ENCODE assay signal across 22 cellular contexts in genomic region chr9:77989437-77989836, GRCh38. TPM values are rescaled to one million over a fixed set of nuclear protein-coding genes. Genes with fewer than 3 reads are reported as not detected.
A peak's percentile ranks its signal among the peaks of the same experiment; 100 is the strongest.
DNase-seq lines count a peak whose midpoint lies in the region; ATAC-seq, FAIRE-seq and TF ChIP-seq lines count a peak whose summit lies in the region.
"Had no signal": no experiment of that assay in that cellular context is flagged by ENCODE, and none has a peak within 500 bp of the region (broad histone marks: within the 10 kb centered on the region; RNA-seq: fewer than 3 reads in every experiment).

No MANE protein-coding gene starts in this region.

- peak overlapping the region; percentile 19 for H3K27ac ChIP-seq in CD4-positive, CD25-positive, alpha-beta regulatory T cell (ENCODE audit: insufficient read depth, low read length, poor library complexity, severe bottlenecking)
- peak overlapping the region; percentile 28; the same call in 1 of the 3 replicates for H3K27ac ChIP-seq in K562 (ENCODE audit: extremely low read depth, low read depth, low read length)
- H3K27ac ChIP-seq in testis = no peak overlapping the region
- H3K27ac ChIP-seq: SJSA1 had no signal

- no peak overlapping the region for H3K4me3 Mint-ChIP-seq in CD14-positive monocyte
- no peak overlapping the region for H3K4me3 Mint-ChIP-seq in CD4-positive, CD25-positive, alpha-beta regulatory T cell
- H3K4me3 Mint-ChIP-seq in neural crest cell = no peak overlapping the region

- peaks cover 79% of the 10 kb centered on the region for H3K79me2 ChIP-seq in K562 (ENCODE audit: control insufficient read depth, insufficient read depth, low read length)

- H3K27me3 ChIP-seq in CD4-positive, CD25-positive, alpha-beta regulatory T cell (ENCODE audit: control insufficient read depth, insufficient read depth, low read length) = no peaks in the 10 kb centered on the region
- no peaks in the 10 kb centered on the region for H3K27me3 ChIP-seq in K562 (ENCODE audit: control insufficient read depth in 2 of 2, insufficient read depth in 2 of 2, low read length in 2 of 2)
- H3K27me3 ChIP-seq in testis = no peaks in the 10 kb centered on the region
- H3K27me3 ChIP-seq: SJSA1 had no signal

- in situ Hi-C loops in K562 (cut with MboI) = loop anchor here (10.0 kb wide), 1 partner anchor 45 kb away; the partner anchor contains the start of gene GNAQ

- H3K9ac ChIP-seq in K562 (ENCODE audit: insufficient read depth in 1 of 2, low read depth in 2 of 2, low read length in 2 of 2) = no peak overlapping the region

- no peak for ATAC-seq in CD4-positive, CD25-positive, alpha-beta regulatory T cell (ENCODE audit: low read depth in 2 of 2)
- peak; percentile 13; the same call in 1 of the 3 replicates for ATAC-seq in K562
- ATAC-seq: HCT116 had no signal

- TF ChIP-seq CTCF in CD14-positive monocyte (IDR thresholded peaks at IDR 0.05) = no peak
- TF ChIP-seq CTCF in K562 (IDR thresholded peaks at IDR 0.05 in 2 of 3, conservative IDR thresholded peaks at IDR 0.05 in 1 of 3; ENCODE audit: insufficient read depth in 2 of 3, low read depth in 1 of 3, low read length in 3 of 3) = no peak
- TF ChIP-seq CTCF in neural crest cell (conservative IDR thresholded peaks at IDR 0.05) = no peak
- no peak for TF ChIP-seq CTCF in testis (IDR thresholded peaks at IDR 0.05)

- intact Hi-C loops in CD14-positive monocyte (cut with micrococcal nuclease) = no loop called here
- intact Hi-C loops in K562 (cut with micrococcal nuclease) = no loop called here
- intact Hi-C loops in testis (cut with DNase I; ENCODE audit: low total_unique reads) = no loop called here

- H3K27me3 Mint-ChIP-seq in CD14-positive monocyte (ENCODE audit: low read depth in 3 of 3) = no peaks in the 10 kb centered on the region
- H3K27me3 Mint-ChIP-seq in CD4-positive, CD25-positive, alpha-beta regulatory T cell = no peaks in the 10 kb centered on the region
- no peaks in the 10 kb centered on the region for H3K27me3 Mint-ChIP-seq in neural crest cell (ENCODE audit: low read depth)

- peaks cover 2% of the 10 kb centered on the region for H3K36me3 ChIP-seq in CD4-positive, CD25-positive, alpha-beta regulatory T cell (ENCODE audit: control insufficient read depth, insufficient read depth, low read length)
- peaks cover 8% of the 10 kb centered on the region; the same call in 2 of the 3 replicates for H3K36me3 ChIP-seq in K562 (ENCODE audit: control insufficient read depth, insufficient read depth, low read length)
- no peaks in the 10 kb centered on the region for H3K36me3 ChIP-seq in testis (ENCODE audit: low read depth, missing control alignments)

- no peak for TF ChIP-seq EP300 in K562 (IDR thresholded peaks at IDR 0.05; ENCODE audit: low read length)

- no peak overlapping the region for H3K4me3 ChIP-seq in CD4-positive, CD25-positive, alpha-beta regulatory T cell (ENCODE audit: low read depth, low read length)
- H3K4me3 ChIP-seq in K562 = no peak overlapping the region
- no peak overlapping the region for H3K4me3 ChIP-seq in testis
- H3K4me3 ChIP-seq: SJSA1 had no signal

- no peaks in the 10 kb centered on the region for H3K9me1 ChIP-seq in K562 (ENCODE audit: control insufficient read depth, insufficient read depth, low read length)

- no peak overlapping the region for H3K4me2 ChIP-seq in K562 (ENCODE audit: insufficient read depth, low read length)

- no peaks in the 10 kb centered on the region for H3K9me3 ChIP-seq in CD4-positive, CD25-positive, alpha-beta regulatory T cell (ENCODE audit: control insufficient read depth in 2 of 2, low read length in 2 of 2)
- no peaks in the 10 kb centered on the region for H3K9me3 ChIP-seq in K562 (replicated peaks; ENCODE audit: control insufficient read depth, insufficient read depth, low read depth, low read length)
- H3K9me3 ChIP-seq in testis = no peaks in the 10 kb centered on the region
- H3K9me3 ChIP-seq: SJSA1 had no signal

- POLR2A ChIA-PET in K562 (lab: Yijun Ruan, JAX) = interaction anchor here (0.9 to 1.1 kb wide), 2 partner anchors 8 to 10 kb away, joined by 3 to 4 read pairs; no protein-coding TSS in a partner anchor

- BruUV-seq in K562 (replicated peaks; lab: Mats Ljungman, UMichigan) = no TSS peak

- H3K36me3 Mint-ChIP-seq in CD14-positive monocyte (peaks cover 6 to 23% of the 10 kb centered on the region in 2 donors), neural crest cell (ENCODE audit: low read depth) (peaks cover 4% of the 10 kb centered on the region)
- peaks cover 15% of the 10 kb centered on the region for H3K36me3 Mint-ChIP-seq in CD4-positive, CD25-positive, alpha-beta regulatory T cell

- no peak for TF ChIP-seq RAD21 in K562 (CRISPR knock-in tag; conservative IDR thresholded peaks at IDR 0.05 in 1 of 2, IDR thresholded peaks at IDR 0.05 in 1 of 2)

- no peak for FAIRE-seq in K562 (lab: Jason Lieb, UNC)
- FAIRE-seq: GM12891 had no signal

- peaks cover 54% of the 10 kb centered on the region for H3K4me1 Mint-ChIP-seq in CD14-positive monocyte
- peaks cover 30 to 58% (median 46%) of the 10 kb centered on the region in 4 donors for H3K4me1 Mint-ChIP-seq in CD4-positive, CD25-positive, alpha-beta regulatory T cell
- H3K4me1 Mint-ChIP-seq in neural crest cell = peaks cover 30% of the 10 kb centered on the region
- H3K4me1 Mint-ChIP-seq: IgD-negative memory B cell had no signal

- 0 out of 2 replicates have a peak, but pooled peaks cover 4% of the 10 kb centered on the region for H4K20me1 ChIP-seq in K562 (replicated peaks; ENCODE audit: control insufficient read depth, insufficient read depth, low read length)

- H3K27ac Mint-ChIP-seq in CD14-positive monocyte (peak overlapping the region; percentile 55 to 80 (median 67)), neural crest cell (ENCODE audit: unreplicated experiment) (peak overlapping the region; percentile 91)
- peak overlapping the region in 2 of 3 donors; percentile 14 to 21 for H3K27ac Mint-ChIP-seq in CD4-positive, CD25-positive, alpha-beta regulatory T cell

- peaks cover 0 to 2% (median 0%) of the 10 kb centered on the region in 7 donors for H3K9me3 Mint-ChIP-seq in CD14-positive monocyte
- H3K9me3 Mint-ChIP-seq in CD4-positive, CD25-positive, alpha-beta regulatory T cell = no peaks in the 10 kb centered on the region
- H3K9me3 Mint-ChIP-seq in neural crest cell = no peaks in the 10 kb centered on the region

- TF ChIP-seq POLR2A in K562 (conservative IDR thresholded peaks at IDR 0.05) = no peak
- TF ChIP-seq POLR2A in testis (IDR thresholded peaks at IDR 0.05) = no peak

- WGBS in K562 (ENCODE audit: insufficient coverage, low coverage, missing lambda C conversion rate) = 64% methylated on average over 2 of the region's 2 CpGs
- WGBS in testis, 2 donors = 93 to 98% methylated on average over 2 of the region's 2 CpGs

- H3K4me1 ChIP-seq in CD4-positive, CD25-positive, alpha-beta regulatory T cell (ENCODE audit: control insufficient read depth, insufficient read depth, low read length, poor library complexity, severe bottlenecking) = no peaks in the 10 kb centered on the region
- H3K4me1 ChIP-seq in K562 (replicated peaks in 1 of 2; ENCODE audit: control insufficient read depth in 2 of 2, insufficient read depth in 2 of 2, low read length in 2 of 2) (peaks cover 8 to 25% of the 10 kb centered on the region in 2 experiments; a peak in 4 of 5 replicates), testis (peaks cover 15% of the 10 kb centered on the region)
- H3K4me1 ChIP-seq: SJSA1 had no signal

- CTCF ChIA-PET in K562 (lab: Yijun Ruan, JAX; ENCODE audit: low intra/inter-chr PET ratio) = no interaction called here

- H2AFZ ChIP-seq in K562 (ENCODE audit: low read depth, low read length) = no peak overlapping the region

- no peak for DNase-seq in CD14-positive monocyte (ENCODE audit: low spot score)
- no peak for DNase-seq in CD4-positive, CD25-positive, alpha-beta regulatory T cell
- DNase-seq in K562 (ENCODE audit: extremely low read depth in 1 of 4, low spot score in 3 of 4) = no peak
- DNase-seq in neural crest cell (ENCODE audit: low read depth, low spot score) = no peak
- no peak for DNase-seq in testis
- DNase-seq in mesenteric fat pad (ENCODE audit: low spot score) = no peak
- DNase-seq in NCI-H1930 (lab: John Stamatoyannopoulos, UW) = no peak
- DNase-seq: C1 segment of cervical spinal cord, Calu3, GDM1, Karpas-422, NCI-H1092 treated with DMSO at 0.1 percent for 48 hours, NCI-H1436, NCI-H2029, NCI-H446 treated with DMSO at 0.1 percent for 48 hours, NCI-H526, Right ventricle myocardium superior, RPMI8226 had no signal

TF ChIP-seq in K562, 482 proteins besides CTCF, POLR2A, EP300 and RAD21:
- TF ChIP-seq HDAC3 (IDR thresholded peaks at IDR 0.05; ENCODE audit: borderline replicate concordance, partially characterized antibody) = no peak
TF ChIP-seq in K562: peak in this region for 0.

RNA-seq across cellular contexts. Expression of gene GNAQ, which starts 42.2 kb away (rescaled TPM):
- polyA plus RNA-seq in CD14-positive monocyte (1 to 10 TPM; 8.3 to 9.6 TPM), K562 (2011; rRNA removed) (19.4 and 25.6 TPM in 2 replicates), K562 (2014; fragmentation: Illumina TruSeq; extraction: Trizol) (21.3 and 22.2 TPM in 2 replicates), K562 (2014; fragmentation: Nextera tagmentation; extraction: Ambion mirVana) (1 to 10 TPM; 4.8 to 8.9 TPM), K562 (2014; rRNA removed) (10.4 and 11.0 TPM in 2 replicates), testis (ENCODE audit: insufficient read depth, low read depth, low replicate concordance) (23.5 TPM)
- total RNA-seq in CD4-positive, CD25-positive, alpha-beta regulatory T cell = 79.4 TPM
- 10 to 100 TPM in 3 of 4 donors, 1 to 10 TPM in 1; 8.5 to 20.5 (median 14.0) TPM for polyA plus RNA-seq in CD4-positive, CD25-positive, alpha-beta regulatory T cell
- 28.6 and 79.4 TPM in 2 replicates for total RNA-seq in K562 (2011; cell fraction: chromatin; rRNA removed; ENCODE audit: low replicate concordance)
- 5.3 and 7.6 TPM in 2 replicates for total RNA-seq in K562 (2011; cell fraction: nucleolus; rRNA removed)
- 12.1 and 18.6 TPM in 2 replicates for total RNA-seq in K562 (2011; cell fraction: nucleoplasm; rRNA removed)
- total RNA-seq in K562 (2014; rRNA removed) (9.7 and 10.9 TPM in 2 replicates), K562 (2014; rRNA removed; fragmentation: Illumina TruSeq; extraction: Trizol) (17.5 and 20.7 TPM in 2 replicates), K562 (2015; rRNA removed; fragmentation: Illumina TruSeq; extraction: Trizol) (17.8 and 18.8 TPM in 2 replicates), K562 (2021) (23.7 and 27.9 TPM in 2 replicates), neural crest cell (53.3 and 59.1 TPM in 2 replicates), testis (10 to 100 TPM; 39.4 to 42.9 TPM), mesenteric fat pad (115 TPM)
- 6.6 and 11.7 TPM in 2 replicates for polyA plus RNA-seq in K562 (2011; cell fraction: cytosol; rRNA removed)
- polyA plus RNA-seq in K562 (2011; cell fraction: nucleus; rRNA removed) = 14.6 and 27.6 TPM in 2 replicates
- polyA plus RNA-seq in K562 (2012) = 9.4 and 13.0 TPM in 2 replicates
- polyA minus RNA-seq in K562 (2011; rRNA and poly(A)+ RNA removed) = 115 and 117 TPM in 2 replicates
- 18.7 and 22.0 TPM in 2 replicates for polyA minus RNA-seq in K562 (2011; cell fraction: cytosol; rRNA and poly(A)+ RNA removed)
- polyA minus RNA-seq in K562 (2011; cell fraction: nucleus; rRNA and poly(A)+ RNA removed) = 10.4 and 13.6 TPM in 2 replicates

Comparison
In these comparisons a context has a peak if more than half of its experiments do, and no peak if none do; other contexts are left out.
1. H3K27ac Mint-ChIP-seq: peak in every context shown above with its lines; median percentile 91 in neural crest cell; 67 in CD14-positive monocyte; 18 in CD4-positive, CD25-positive, alpha-beta regulatory T cell.
2. H3K27ac ChIP-seq: peak in CD4-positive, CD25-positive, alpha-beta regulatory T cell (single experiment) and K562 (single experiment); none in testis (0 of 2).